25 cellular contexts compared by ENCODE assay signal in the genomic region with DNA sequence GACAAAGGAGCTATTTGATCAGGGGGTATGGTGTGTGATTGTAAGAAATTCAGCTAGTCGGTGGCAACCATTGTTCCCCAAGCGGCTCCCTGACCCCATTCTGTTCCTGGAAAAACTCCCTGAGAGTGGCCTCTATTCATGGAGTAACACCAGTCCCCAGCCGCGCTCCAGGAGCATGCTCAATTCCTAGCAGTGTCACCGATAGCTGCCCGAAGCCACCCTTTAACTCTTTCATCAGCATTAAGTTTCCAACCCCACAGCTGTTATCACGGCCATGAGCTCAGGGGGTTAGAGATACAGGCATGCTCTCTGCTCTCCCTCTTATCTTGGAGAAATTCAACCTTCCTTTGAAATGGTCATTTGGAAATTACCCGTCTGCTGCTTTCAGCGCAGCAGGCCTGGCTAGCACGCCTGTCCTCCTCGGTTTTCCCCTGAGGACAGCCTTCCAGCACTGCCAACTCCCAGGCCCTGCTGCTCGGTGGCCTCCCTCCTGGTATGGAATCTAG. TPM values are rescaled to one million over a fixed set of nuclear protein-coding genes. Genes with fewer than 3 reads are reported as not detected.
A peak's percentile ranks its signal among the peaks of the same experiment; 100 is the strongest.
DNase-seq lines count a peak whose midpoint lies in the region; TF ChIP-seq lines count a peak whose summit lies in the region.
"Had no signal": no experiment of that assay in that cellular context is flagged by ENCODE, and none has a peak within 500 bp of the region (broad histone marks: within the 10 kb centered on the region; RNA-seq: fewer than 3 reads in every experiment).

No MANE protein-coding gene starts in this region.

- DNase-seq in ELF-1 (ENCODE audit: low read depth, low spot score) (peak; percentile 85), WERI-Rb-1 (no peak), islet precursor cell (peak; percentile 68), neuronal stem cell (ENCODE audit: low spot score) (no peak), CD1c-positive myeloid dendritic cell (ENCODE audit: extremely low spot score) (no peak), transverse colon (no peak), kidney glomerular epithelial cell (lab: John Stamatoyannopoulos, UW) (no peak)
- no peak for DNase-seq in activated T-cell treated with anti-CD3 and anti-CD28 coated beads, Interleukin-2, amount 50 U/mL, for 1 hour
- DNase-seq: activated CD4-positive, alpha-beta T cell treated with anti-CD3 and anti-CD28 coated beads for 36 hours; activated CD8-positive, alpha-beta memory T cell treated with anti-CD3 and anti-CD28 coated beads for 24 hours; activated effector memory CD4-positive, alpha-beta T cell treated with anti-CD3 and anti-CD28 coated beads, Interleukin-2, amount 50 U/mL, for 16 hours; CD8-positive, alpha-beta memory T cell; dermis blood vessel endothelial cell; NCI-H1417 treated with DMSO at 0.1 percent for 48 hours; NCI-H2081 treated with DMSO at 0.1 percent for 48 hours; NCI-H774; SK-N-SH; stimulated activated CD8-positive, alpha-beta memory T cell treated with anti-CD3 and anti-CD28 coated beads, Interleukin-4, amount 100 ng/mL, for 48 hours; stomach; tibial artery had no signal

- peak overlapping the region; percentile 82 for H4K91ac ChIP-seq in neuronal stem cell (ENCODE audit: low read depth, low read length, poor library complexity)

- H3K79me1 ChIP-seq in neuronal stem cell (ENCODE audit: low read depth, low read length), result no peaks in the 10 kb centered on the region

- H2AK5ac ChIP-seq in neuronal stem cell (ENCODE audit: low read depth, low read length), result no peak overlapping the region

- TF ChIP-seq POLR2A in transverse colon (IDR thresholded peaks at IDR 0.05), result no peak

- no CpG with 5 or more reads among the region's 12 CpGs for WGBS in neuronal stem cell (ENCODE audit: extremely low coverage in 2 of 2, insufficient read length in 2 of 2, insufficient replicate concordance in 1 of 2), 2 donors
- 83% methylated on average over 12 of the region's 12 CpGs; no CpG with 5 or more reads in 1 of the 2 donors for WGBS in transverse colon (ENCODE audit: low coverage in 1 of 2), 2 donors

- 0 out of 2 replicates have a peak overlapping the region, but pooled peaks have one; percentile 8 for H3K27ac ChIP-seq in WERI-Rb-1
- peak overlapping the region; percentile 61 for H3K27ac ChIP-seq in neuronal stem cell (replicated peaks; ENCODE audit: low read length)
- H3K27ac ChIP-seq in transverse colon, result no peak overlapping the region
- H3K27ac ChIP-seq: A549, stomach, tibial artery had no signal

- H3K14ac ChIP-seq in neuronal stem cell (ENCODE audit: low read length), result no peak overlapping the region

- H3K36me3 ChIP-seq in WERI-Rb-1 (no peaks in the 10 kb centered on the region), neuronal stem cell (replicated peaks in 1 of 2; ENCODE audit: control insufficient read depth in 2 of 2, insufficient read depth in 2 of 2, low read length in 2 of 2) (no peaks in the 10 kb centered on the region), transverse colon (no peaks in the 10 kb centered on the region)
- H3K36me3 ChIP-seq: stomach, tibial artery had no signal

- intact Hi-C loops in transverse colon (cut with DNase I; ENCODE audit: low total_unique reads), result no loop called here

- H2BK12ac ChIP-seq in neuronal stem cell (ENCODE audit: low read length), result peak overlapping the region; percentile 96

- H3K4me3 ChIP-seq in WERI-Rb-1 (ENCODE audit: low read depth, low read length) (no peak overlapping the region), neuronal stem cell (ENCODE audit: low read length in 2 of 2) (no peak overlapping the region), transverse colon (no peak overlapping the region)
- H3K4me3 ChIP-seq: A549, stomach, tibial artery had no signal

- H3K18ac ChIP-seq in neuronal stem cell (ENCODE audit: low read length), result peak overlapping the region; percentile 92

- no peak overlapping the region for H3K4me2 ChIP-seq in neuronal stem cell (ENCODE audit: insufficient read depth, low read length, poor library complexity, severe bottlenecking)
- H3K4me2 ChIP-seq: A549, SK-N-SH had no signal

- no peak overlapping the region for H4K8ac ChIP-seq in neuronal stem cell (ENCODE audit: low read depth, low read length)

- H2BK5ac ChIP-seq in neuronal stem cell (ENCODE audit: low read length), result peak overlapping the region; percentile 40

- H3K27me3 ChIP-seq in WERI-Rb-1 (ENCODE audit: insufficient read depth, low read depth, severe bottlenecking) (no peaks in the 10 kb centered on the region), neuronal stem cell (ENCODE audit: control insufficient read depth in 3 of 3, insufficient read depth in 3 of 3, low read depth in 1 of 3, low read length in 3 of 3) (peaks cover 0 to 74% (median 0%) of the 10 kb centered on the region in 3 experiments), transverse colon (peaks cover 21% of the 10 kb centered on the region)

- peak overlapping the region; percentile 32 for H2BK120ac ChIP-seq in neuronal stem cell (ENCODE audit: low read depth, low read length)

- no peak for TF ChIP-seq EP300 in transverse colon (IDR thresholded peaks at IDR 0.05; ENCODE audit: low read depth)

- H2AFZ ChIP-seq in neuronal stem cell (ENCODE audit: low read length), result peak overlapping the region; percentile 0

- peak overlapping the region; percentile 71 for H3K4ac ChIP-seq in neuronal stem cell (ENCODE audit: low read length)

- H3K9ac ChIP-seq in neuronal stem cell (ENCODE audit: low read depth, low read length, poor library complexity), result no peak overlapping the region
- H3K9ac ChIP-seq: SK-N-SH had no signal

- in situ Hi-C loops in transverse colon (cut with MboI; ENCODE audit: low pct_ligation_motif_present in 1 of 4, low pct_unique_long_range_greater_than_20kb in 1 of 4, low sequenced_read_pairs in 3 of 4), result loop anchor here in 1 of 4 donors (25.0 kb wide), 1 partner anchor 537 kb away; no protein-coding TSS in a partner anchor

- TF ChIP-seq CTCF in WERI-Rb-1 (IDR thresholded peaks at IDR 0.05; ENCODE audit: low read depth, low read length) (no peak), transverse colon (IDR thresholded peaks at IDR 0.05) (no peak)

- H3K4me1 ChIP-seq in neuronal stem cell (ENCODE audit: control insufficient read depth in 2 of 2, insufficient read depth in 1 of 2, low read depth in 1 of 2, low read length in 2 of 2), result peaks cover 13 to 15% of the 10 kb centered on the region in 2 donors
- H3K4me1 ChIP-seq in transverse colon, result no peaks in the 10 kb centered on the region
- H3K4me1 ChIP-seq: A549, stomach, tibial artery had no signal

- no peak overlapping the region for H3K23ac ChIP-seq in neuronal stem cell (ENCODE audit: low read depth, low read length, poor library complexity)

- H3K9me3 ChIP-seq in WERI-Rb-1 (ENCODE audit: severe bottlenecking) (no peaks in the 10 kb centered on the region), neuronal stem cell (replicated peaks in 1 of 2; ENCODE audit: control insufficient read depth in 2 of 2, insufficient read depth in 1 of 2, low read depth in 1 of 2, low read length in 2 of 2) (no peaks in the 10 kb centered on the region), transverse colon (no peaks in the 10 kb centered on the region)
- H3K9me3 ChIP-seq: A549, SK-N-SH, stomach, tibial artery had no signal

- peak overlapping the region; percentile 95 for H2BK15ac ChIP-seq in neuronal stem cell (ENCODE audit: low read length)

RNA-seq across cellular contexts. Expression of gene FGF8, which starts 26.4 kb away (rescaled TPM):
- polyA plus RNA-seq in neuronal stem cell (2013, experiment 1 of 2), result 91.9 TPM
- 86.1 TPM for polyA plus RNA-seq in neuronal stem cell (2013, experiment 2 of 2)
- not detected for total RNA-seq in transverse colon
- total RNA-seq: CD8-positive, alpha-beta memory T cell; dermis blood vessel endothelial cell; fibroblast of lung; HT1080; lower leg skin; pulmonary artery endothelial cell; stomach had no signal
- polyA plus RNA-seq: CD8-positive, alpha-beta memory T cell; fibroblast of lung; SK-N-SH; stomach had no signal

RNA-seq across cellular contexts. Expression of gene NPM3, which starts 33.7 kb away (rescaled TPM):
- 105 TPM for polyA plus RNA-seq in neuronal stem cell (2013, experiment 1 of 2)
- 108 TPM for polyA plus RNA-seq in neuronal stem cell (2013, experiment 2 of 2)
- 10 to 100 TPM in 3 of 4 donors, 1 to 10 TPM in 1; 8.2 to 18.7 (median 12.7) TPM for total RNA-seq in transverse colon

RNA-seq across cellular contexts. Expression of gene FBXW4, which starts 54.6 kb away (rescaled TPM):
- 33.3 TPM for polyA plus RNA-seq in neuronal stem cell (2013, experiment 1 of 2)
- polyA plus RNA-seq in neuronal stem cell (2013, experiment 2 of 2), result 35.4 TPM
- total RNA-seq in transverse colon, result 10 to 100 TPM; 48.4 to 91.6 (median 55.6) TPM

Comparison
In these comparisons a context has a peak if more than half of its experiments do, and no peak if none do; other contexts are left out.
1. DNase-seq: peak in ELF-1 (single experiment) and islet precursor cell (single experiment); none in WERI-Rb-1 (single experiment), neuronal stem cell (single experiment), CD1c-positive myeloid dendritic cell (single experiment), transverse colon (single experiment), kidney glomerular epithelial cell (single experiment) and activated T-cell treated with anti-CD3 and anti-CD28 coated beads, Interleukin-2, amount 50 U/mL, for 1 hour (single experiment).
2. H3K27ac ChIP-seq: peak in WERI-Rb-1 (single experiment) and neuronal stem cell (single experiment); none in transverse colon (0 of 4).